13 cellular contexts compared by ENCODE assay signal in genomic region chr1:100718581-100718980, GRCh38.
"Had no signal": no experiment of that assay in that cellular context is flagged by ENCODE, and none has a peak within 500 bp of the region (broad histone marks: within the 10 kb centered on the region; RNA-seq: fewer than 3 reads in every experiment).

No MANE protein-coding gene starts in this region.

- H3K4me1 ChIP-seq: ascending aorta had no signal

- ATAC-seq: activated CD8-positive, alpha-beta T cell treated with anti-CD3 and anti-CD28 coated beads, Interleukin-2, amount 10 ng/mL, durations not matched to agents 7 days and 5 days; left colon had no signal

- DNase-seq: activated CD4-positive, alpha-beta T cell treated with anti-CD3 and anti-CD28 coated beads for 4 hours; activated CD8-positive, alpha-beta memory T cell treated with anti-CD3 and anti-CD28 coated beads, Interleukin-2, amount 50 U/mL, for 48 hours; activated CD8-positive, alpha-beta T cell treated with anti-CD3 and anti-CD28 coated beads, Interleukin-2, amount 10 ng/mL, durations not matched to agents 7 days and 5 days; activated naive CD4-positive, alpha-beta T cell; glutamatergic neuron; left colon; mesenchymal stem cell; T-helper 9 cell; tibial artery had no signal

- H3K27ac Mint-ChIP-seq: activated CD8-positive, alpha-beta T cell treated with anti-CD3 and anti-CD28 coated beads, Interleukin-2, amount 10 ng/mL, durations not matched to agents 7 days and 5 days; activated T-helper 1 cell treated with anti-CD3 and anti-CD28 coated beads, Interleukin-12 subunit alpha, Interleukin-12 subunit beta, Interleukin-2, Interleukin-4 antibody, amounts not matched to agents 30 ng/mL and 10 ng/mL and 1 ng/mL, durations not matched to agents 14 hours and 24 hours and 36 hours had no signal

- H3K27me3 ChIP-seq: ascending aorta, esophagus muscularis mucosa, tibial artery, vagina had no signal

- H3K9me3 ChIP-seq: ascending aorta, esophagus muscularis mucosa, tibial artery, vagina had no signal

- H3K9me3 Mint-ChIP-seq: activated T-helper 1 cell treated with anti-CD3 and anti-CD28 coated beads, Interleukin-12 subunit alpha, Interleukin-12 subunit beta, Interleukin-2, Interleukin-4 antibody, amounts not matched to agents 30 ng/mL and 10 ng/mL and 1 ng/mL, durations not matched to agents 14 hours and 24 hours and 36 hours had no signal

- H3K27ac ChIP-seq: vagina had no signal

- H3K4me3 Mint-ChIP-seq: activated CD8-positive, alpha-beta T cell treated with anti-CD3 and anti-CD28 coated beads, Interleukin-2, amount 10 ng/mL, durations not matched to agents 7 days and 5 days; activated T-helper 1 cell treated with anti-CD3 and anti-CD28 coated beads, Interleukin-12 subunit alpha, Interleukin-12 subunit beta, Interleukin-2, Interleukin-4 antibody, amounts not matched to agents 30 ng/mL and 10 ng/mL and 1 ng/mL, durations not matched to agents 14 hours and 24 hours and 36 hours had no signal

- H3K36me3 ChIP-seq: ascending aorta, esophagus muscularis mucosa, tibial artery, vagina had no signal
